Comparison of ENCODE assay signal across 9 cellular contexts in genomic region chr9:36148652-36149051, GRCh38. TPM values are rescaled to one million over a fixed set of nuclear protein-coding genes. Genes with fewer than 3 reads are reported as not detected.
DNase-seq lines count a peak whose midpoint lies in the region; ATAC-seq and TF ChIP-seq lines count a peak whose summit lies in the region.
"Had no signal": no experiment of that assay in that cellular context is flagged by ENCODE, and none has a peak within 500 bp of the region (broad histone marks: within the 10 kb centered on the region; RNA-seq: fewer than 3 reads in every experiment).

No MANE protein-coding gene starts in this region.

- H3K79me2 ChIP-seq in PC-9 (ENCODE audit: low read depth), result no peaks in the 10 kb centered on the region

- H2AFZ ChIP-seq in PC-9, result no peak overlapping the region

- TF ChIP-seq CTCF in AG09309 (IDR thresholded peaks at IDR 0.05; ENCODE audit: control insufficient read depth, insufficient read depth, low read depth, low read length, missing control alignments) (no peak), PC-9 (conservative IDR thresholded peaks at IDR 0.05) (no peak), vagina (IDR thresholded peaks at IDR 0.05) (no peak)

- CTCF ChIA-PET in PC-9 (lab: Charles Lee), result interaction anchor here (0.6 kb wide), 2 partner anchors 16 to 45 kb away, joined by 3 read pairs; no protein-coding TSS in a partner anchor

- DNase-seq in AG09309 (ENCODE audit: low read depth) (peak; percentile 88), PC-9 (peak; percentile 70 to 88), activated gamma-delta T cell (lab: John Stamatoyannopoulos, UW) (peak; percentile 27), globus pallidus (ENCODE audit: low spot score) (peak; percentile 98), pulmonary artery endothelial cell (ENCODE audit: low read depth, low spot score) (peak; percentile 58), vagina (ENCODE audit: extremely low spot score in 2 of 2) (peak in 1 of 2 donors; percentile 98)

- BruUV-seq in PC-9 (replicated peaks; lab: Mats Ljungman, UMichigan), result no TSS peak

- H3K36me3 ChIP-seq in PC-9 (ENCODE audit: low read depth) (no peaks in the 10 kb centered on the region), vagina (no peaks in the 10 kb centered on the region)

- peaks cover 9% of the 10 kb centered on the region for H3F3A ChIP-seq in PC-9 (ENCODE audit: insufficient read depth, low read depth)

- H3K4me2 ChIP-seq in PC-9, result peak overlapping the region; percentile 40

- ATAC-seq in GM21786 (IDR thresholded peaks at IDR 0.05; ENCODE audit: unreplicated experiment) (peak; percentile 46), HG02840 (IDR thresholded peaks at IDR 0.05; ENCODE audit: low FRiP score, unreplicated experiment) (no peak)

- no peak for TF ChIP-seq POLR2A in vagina (IDR thresholded peaks at IDR 0.05)

- H3K27me3 ChIP-seq in PC-9 (ENCODE audit: insufficient read depth, low read depth), result no peaks in the 10 kb centered on the region
- H3K27me3 ChIP-seq in vagina, result no peaks in the 10 kb centered on the region

- intact Hi-C loops in PC-9 (cut with micrococcal nuclease; ENCODE audit: unreplicated experiment), result no loop called here
- intact Hi-C loops in vagina (cut with DNase I), result no loop called here

- H3K9me2 ChIP-seq in PC-9 (ENCODE audit: insufficient read depth), result no peaks in the 10 kb centered on the region

- peaks cover 13% of the 10 kb centered on the region for H3K4me1 ChIP-seq in PC-9 (replicated peaks; ENCODE audit: insufficient read depth)
- H3K4me1 ChIP-seq in vagina, result peaks cover 39% of the 10 kb centered on the region

- POLR2A ChIA-PET in PC-9 (lab: Charles Lee; ENCODE audit: unreplicated experiment), result interaction anchor here (0.6 kb wide), 1 partner anchor 169 kb away, joined by 4 read pairs; no protein-coding TSS in a partner anchor

- H3K27ac ChIP-seq in PC-9 (no peak overlapping the region), vagina (peak overlapping the region; percentile 83)

- H4K20me1 ChIP-seq in PC-9 (ENCODE audit: insufficient read depth), result no peaks in the 10 kb centered on the region

- H3K9me3 ChIP-seq in PC-9 (ENCODE audit: insufficient read depth, low read depth) (no peaks in the 10 kb centered on the region), vagina (no peaks in the 10 kb centered on the region)

- H3K4me3 ChIP-seq in AG09309 (ENCODE audit: control insufficient read depth, low read depth, low read length), result no peak overlapping the region
- no peak overlapping the region for H3K4me3 ChIP-seq in PC-9
- H3K4me3 ChIP-seq in vagina, result no peak overlapping the region

RNA-seq across cellular contexts. Expression of gene GLIPR2, which starts 12.1 kb away (rescaled TPM):
- total RNA-seq in PC-9 (2021) (3.9 and 7.7 TPM in 2 replicates), pulmonary artery endothelial cell (36.2 and 40.3 TPM in 2 replicates), vagina (34.9 TPM)

RNA-seq across cellular contexts. Expression of gene CCIN, which starts 20.5 kb away (rescaled TPM):
- not detected in 2 replicates for total RNA-seq in PC-9 (2021)
- total RNA-seq in pulmonary artery endothelial cell, result 1.2 and 2.3 TPM in 2 replicates
- not detected for total RNA-seq in vagina
- total RNA-seq: neural crest cell had no signal

RNA-seq across cellular contexts. Expression of gene CLTA, which starts 42.1 kb away (rescaled TPM):
- total RNA-seq in PC-9 (2021) (146 and 164 TPM in 2 replicates), pulmonary artery endothelial cell (264 and 287 TPM in 2 replicates), vagina (199 TPM)
